In the genomic region with DNA sequence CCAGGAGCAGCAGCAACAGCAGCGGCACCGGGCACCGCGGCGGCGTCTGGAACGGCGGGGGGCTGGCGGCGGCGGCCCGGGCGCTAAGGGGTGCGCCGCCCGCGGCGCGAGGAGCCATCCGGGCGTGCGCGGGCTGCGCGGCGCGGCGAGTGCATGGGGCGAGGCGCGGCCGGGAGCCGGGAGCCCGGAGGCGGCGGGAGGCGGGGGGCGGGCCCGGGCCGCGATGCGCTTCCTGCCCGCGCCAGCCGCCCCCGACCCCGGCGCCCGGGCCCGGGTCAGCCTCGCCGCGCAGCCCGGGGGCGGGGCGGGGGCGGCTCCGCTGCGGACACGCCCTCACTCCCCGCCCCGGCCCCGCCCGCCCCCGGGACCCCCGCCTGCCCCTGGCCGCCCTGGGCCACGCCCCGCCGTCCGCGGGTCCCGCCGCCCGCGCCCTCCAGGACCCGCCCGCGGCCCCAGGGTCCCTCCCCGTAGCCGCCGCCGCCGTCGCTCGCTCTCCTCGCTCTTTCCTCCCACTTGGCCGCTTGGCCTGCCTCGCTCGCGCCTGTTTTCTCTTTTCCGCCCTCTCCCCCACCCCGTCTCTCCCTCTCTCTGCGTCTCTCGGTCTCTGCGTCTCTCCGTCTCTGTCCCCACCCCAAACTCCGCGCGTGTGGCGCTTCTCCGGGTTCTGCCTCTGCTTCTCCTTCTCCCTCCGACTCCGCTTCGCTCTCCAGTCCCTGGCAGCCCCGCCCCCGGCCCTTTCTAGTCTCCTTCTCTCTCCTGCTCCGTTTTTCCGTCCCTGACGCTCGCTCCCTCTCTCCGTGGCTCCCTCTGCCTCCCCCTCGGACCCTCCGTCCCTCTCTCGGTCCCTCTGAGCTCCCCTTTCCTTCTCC, we compare ENCODE assay signal across 8 cellular contexts. TPM values are rescaled to one million over a fixed set of nuclear protein-coding genes. Genes with fewer than 3 reads are reported as not detected.
A peak's percentile ranks its signal among the peaks of the same experiment; 100 is the strongest.
DNase-seq lines count a peak whose midpoint lies in the region; ATAC-seq and TF ChIP-seq lines count a peak whose summit lies in the region.

A gene with protein sequence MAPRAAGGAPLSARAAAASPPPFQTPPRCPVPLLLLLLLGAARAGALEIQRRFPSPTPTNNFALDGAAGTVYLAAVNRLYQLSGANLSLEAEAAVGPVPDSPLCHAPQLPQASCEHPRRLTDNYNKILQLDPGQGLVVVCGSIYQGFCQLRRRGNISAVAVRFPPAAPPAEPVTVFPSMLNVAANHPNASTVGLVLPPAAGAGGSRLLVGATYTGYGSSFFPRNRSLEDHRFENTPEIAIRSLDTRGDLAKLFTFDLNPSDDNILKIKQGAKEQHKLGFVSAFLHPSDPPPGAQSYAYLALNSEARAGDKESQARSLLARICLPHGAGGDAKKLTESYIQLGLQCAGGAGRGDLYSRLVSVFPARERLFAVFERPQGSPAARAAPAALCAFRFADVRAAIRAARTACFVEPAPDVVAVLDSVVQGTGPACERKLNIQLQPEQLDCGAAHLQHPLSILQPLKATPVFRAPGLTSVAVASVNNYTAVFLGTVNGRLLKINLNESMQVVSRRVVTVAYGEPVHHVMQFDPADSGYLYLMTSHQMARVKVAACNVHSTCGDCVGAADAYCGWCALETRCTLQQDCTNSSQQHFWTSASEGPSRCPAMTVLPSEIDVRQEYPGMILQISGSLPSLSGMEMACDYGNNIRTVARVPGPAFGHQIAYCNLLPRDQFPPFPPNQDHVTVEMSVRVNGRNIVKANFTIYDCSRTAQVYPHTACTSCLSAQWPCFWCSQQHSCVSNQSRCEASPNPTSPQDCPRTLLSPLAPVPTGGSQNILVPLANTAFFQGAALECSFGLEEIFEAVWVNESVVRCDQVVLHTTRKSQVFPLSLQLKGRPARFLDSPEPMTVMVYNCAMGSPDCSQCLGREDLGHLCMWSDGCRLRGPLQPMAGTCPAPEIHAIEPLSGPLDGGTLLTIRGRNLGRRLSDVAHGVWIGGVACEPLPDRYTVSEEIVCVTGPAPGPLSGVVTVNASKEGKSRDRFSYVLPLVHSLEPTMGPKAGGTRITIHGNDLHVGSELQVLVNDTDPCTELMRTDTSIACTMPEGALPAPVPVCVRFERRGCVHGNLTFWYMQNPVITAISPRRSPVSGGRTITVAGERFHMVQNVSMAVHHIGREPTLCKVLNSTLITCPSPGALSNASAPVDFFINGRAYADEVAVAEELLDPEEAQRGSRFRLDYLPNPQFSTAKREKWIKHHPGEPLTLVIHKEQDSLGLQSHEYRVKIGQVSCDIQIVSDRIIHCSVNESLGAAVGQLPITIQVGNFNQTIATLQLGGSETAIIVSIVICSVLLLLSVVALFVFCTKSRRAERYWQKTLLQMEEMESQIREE (N-terminal part only) (minus strand): TSS at position 155 of the 869 bp plus-strand sequence. CDS start 37 bp downstream, at position 118.

- TF ChIP-seq EP300 in tibial nerve (IDR thresholded peaks at IDR 0.05) = peak in 1 of 2 donors; percentile 80

- H3K27ac Mint-ChIP-seq in naive thymus-derived CD4-positive, alpha-beta T cell = peak within 1 kb of the TSS; percentile 35 to 92 (median 84)

- peaks cover 0 to 4% (median 0%) of the 10 kb centered on the region in 5 donors for H3K36me3 Mint-ChIP-seq in naive thymus-derived CD4-positive, alpha-beta T cell

- TF ChIP-seq CTCF in GM20000 (IDR thresholded peaks at IDR 0.05; ENCODE audit: extremely low read depth, missing control alignments) (no peak), tibial nerve (IDR thresholded peaks at IDR 0.05) (no peak)

- peak; percentile 59 for DNase-seq in ACHN
- DNase-seq in GM20000 (ENCODE audit: low spot score) = peak; percentile 89
- peak; percentile 93 for DNase-seq in NCI-H82 (lab: John Stamatoyannopoulos, UW)
- peak; percentile 38 for DNase-seq in activated gamma-delta T cell treated with Interleukin-2 at 50 U/mL for 16 hours
- peak; percentile 33 for DNase-seq in fibroblast of the conjunctiva (ENCODE audit: low read depth)
- DNase-seq in naive thymus-derived CD4-positive, alpha-beta T cell = peak in 5 of 9 donors; percentile 14 to 49 (median 25)
- DNase-seq in tibial nerve (ENCODE audit: low spot score in 2 of 2) = peak in 1 of 2 donors; percentile 53
- DNase-seq in DMS114 treated with DMSO at 0.1 percent for 48 hours (lab: John Stamatoyannopoulos, UW; ENCODE audit: unreplicated experiment) = no peak

- peaks cover 0 to 1% (median 0%) of the 10 kb centered on the region in 11 donors for H3K9me3 Mint-ChIP-seq in naive thymus-derived CD4-positive, alpha-beta T cell

- peaks cover 0 to 6% of the 10 kb centered on the region in 2 donors for H3K4me1 ChIP-seq in naive thymus-derived CD4-positive, alpha-beta T cell (ENCODE audit: control insufficient read depth in 2 of 2, insufficient read depth in 2 of 2, low read length in 2 of 2)
- peaks cover 0 to 76% (median 54%) of the 10 kb centered on the region in 4 donors for H3K4me1 ChIP-seq in tibial nerve

- H3K9me3 ChIP-seq in naive thymus-derived CD4-positive, alpha-beta T cell (ENCODE audit: control insufficient read depth in 2 of 3, low read length in 3 of 3) = no peaks in the 10 kb centered on the region
- H3K9me3 ChIP-seq in tibial nerve = no peaks in the 10 kb centered on the region

- POLR2A ChIA-PET in naive thymus-derived CD4-positive, alpha-beta T cell (lab: Charles Lee) = interaction anchor here (0.6 to 1.4 kb wide), 3 partner anchors 13 to 287 kb away, joined by 3 to 7 read pairs (median 5); no protein-coding TSS in a partner anchor

- intact Hi-C loops in naive thymus-derived CD4-positive, alpha-beta T cell (cut with micrococcal nuclease) = loop anchor here (1.0 to 10.0 kb wide), 4 partner anchors 20 to 506 kb away; a partner anchor contains a TSS

- peak within 1 kb of the TSS; percentile 53 for H3K4me3 ChIP-seq in naive thymus-derived CD4-positive, alpha-beta T cell (ENCODE audit: low read length)
- H3K4me3 ChIP-seq in tibial nerve = peak within 1 kb of the TSS; percentile 58 to 84 (median 76)

- 1% methylated on average over 48 to 51 of the region's 115 CpGs for whole genome bisulfite sequencing in tibial nerve, 2 donors

- peak; percentile 55 to 57 for TF ChIP-seq POLR2A in tibial nerve (IDR thresholded peaks at IDR 0.05)

- in situ Hi-C loops in ACHN (cut with HindIII; ENCODE audit: low pct_ligation_motif_present, low pct_unique_long_range_greater_than_20kb, low sequenced_read_pairs) = no loop called here

- H3K27ac ChIP-seq in naive thymus-derived CD4-positive, alpha-beta T cell (ENCODE audit: low read depth, low read length) = peak within 1 kb of the TSS; percentile 51
- H3K27ac ChIP-seq in tibial nerve = peak within 1 kb of the TSS; percentile 90 to 99 (median 93)

- peak within 1 kb of the TSS; percentile 89 to 98 (median 93) for H3K4me3 Mint-ChIP-seq in naive thymus-derived CD4-positive, alpha-beta T cell

- ATAC-seq in naive thymus-derived CD4-positive, alpha-beta T cell = peak; percentile 76

- peaks cover 11 to 25% (median 14%) of the 10 kb centered on the region in 7 donors for H3K4me1 Mint-ChIP-seq in naive thymus-derived CD4-positive, alpha-beta T cell

- peaks cover 0 to 6% of the 10 kb centered on the region in 2 donors for H3K27me3 ChIP-seq in naive thymus-derived CD4-positive, alpha-beta T cell (ENCODE audit: control insufficient read depth in 2 of 2, insufficient read depth in 2 of 2, low read length in 2 of 2)
- no peaks in the 10 kb centered on the region for H3K27me3 ChIP-seq in tibial nerve

- H3K27me3 Mint-ChIP-seq in naive thymus-derived CD4-positive, alpha-beta T cell = peaks cover 8 to 64% (median 11%) of the 10 kb centered on the region in 5 donors

- CTCF ChIA-PET in naive thymus-derived CD4-positive, alpha-beta T cell (lab: Charles Lee) = no interaction called here

- H3K36me3 ChIP-seq in naive thymus-derived CD4-positive, alpha-beta T cell (ENCODE audit: control insufficient read depth in 2 of 3, insufficient read depth in 3 of 3, low read length in 3 of 3) = no peaks in the 10 kb centered on the region
- H3K36me3 ChIP-seq in tibial nerve = no peaks in the 10 kb centered on the region

RNA-seq across cellular contexts. Expression of the gene that starts here (rescaled TPM):
- 10 to 100 TPM in 2 of 5 experiments, 1 to 10 TPM in 3; 1.9 to 82.5 (median 7.5) TPM for total RNA-seq in naive thymus-derived CD4-positive, alpha-beta T cell
- polyA plus RNA-seq in naive thymus-derived CD4-positive, alpha-beta T cell = under 1 TPM in 1 of 2 donors, not detected in 1; 0.38 TPM
- 100 to 1,000 TPM; 155 to 300 (median 197) TPM for total RNA-seq in tibial nerve
